ENCODE assay signal across 11 cellular contexts in the genomic region with DNA sequence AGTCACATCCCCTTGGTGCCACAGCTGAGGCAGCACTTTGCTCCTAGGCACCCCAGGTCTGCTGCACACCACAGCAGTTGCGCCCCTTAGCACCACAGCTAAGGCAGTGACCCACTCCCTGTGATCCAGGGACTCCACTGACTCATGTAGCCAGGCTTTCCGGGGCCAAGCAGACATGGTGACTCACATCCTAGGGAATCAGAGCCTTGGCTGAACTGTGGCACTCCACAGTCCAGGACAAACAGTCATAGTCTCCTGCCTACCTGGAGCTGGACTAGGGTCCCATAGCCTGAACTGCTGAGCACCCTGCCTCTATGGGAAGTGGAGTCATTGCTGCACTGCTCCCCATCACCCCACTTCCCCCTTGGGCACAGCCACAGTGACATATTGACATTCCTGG.
DNase-seq lines count a peak whose midpoint lies in the region; FAIRE-seq and TF ChIP-seq lines count a peak whose summit lies in the region.
"Had no signal": no experiment of that assay in that cellular context is flagged by ENCODE, and none has a peak within 500 bp of the region (broad histone marks: within the 10 kb centered on the region; RNA-seq: fewer than 3 reads in every experiment).

No MANE protein-coding gene starts in this region.

- H3K27me3 ChIP-seq in bronchial epithelial cell (ENCODE audit: control insufficient read depth, insufficient read depth, low read length), result no peaks in the 10 kb centered on the region
- H3K27me3 ChIP-seq: esophagus squamous epithelium had no signal

- TF ChIP-seq CTCF in bronchial epithelial cell (IDR thresholded peaks at IDR 0.05; ENCODE audit: insufficient read depth, low read length, severe bottlenecking), result no peak

- no peak overlapping the region for H3K4me3 ChIP-seq in bronchial epithelial cell (ENCODE audit: low read depth, low read length)
- H3K4me3 ChIP-seq: esophagus squamous epithelium had no signal

- peak; percentile 90 for FAIRE-seq in bronchial epithelial cell (lab: Jason Lieb, UNC)

- H3K36me3 ChIP-seq in bronchial epithelial cell (ENCODE audit: control insufficient read depth, insufficient read depth, low read length), result no peaks in the 10 kb centered on the region
- H3K36me3 ChIP-seq: esophagus squamous epithelium had no signal

- DNase-seq in AG08395 (ENCODE audit: low spot score) (peak; percentile 94), LHCN-M2 (ENCODE audit: low read depth) (peak; percentile 91), bronchial epithelial cell (ENCODE audit: low read depth) (peak; percentile 96), kidney tubule cell (ENCODE audit: low spot score) (peak; percentile 98), globus pallidus (ENCODE audit: low spot score) (no peak), NOMO-1 (lab: John Stamatoyannopoulos, UW; ENCODE audit: unreplicated experiment in 2 of 2) (no peak)
- DNase-seq in activated CD8-positive, alpha-beta memory T cell treated with anti-CD3 and anti-CD28 coated beads for 24 hours, result no peak
- no peak for DNase-seq in activated naive CD4-positive, alpha-beta T cell treated with Interleukin-2 at 50 U/mL for 16 hours
- DNase-seq: activated naive CD4-positive, alpha-beta T cell; CD8-positive, alpha-beta memory T cell; esophagus squamous epithelium had no signal

Comparison
In these comparisons a context has a peak if more than half of its experiments do, and no peak if none do; other contexts are left out.
1. DNase-seq: peak in AG08395 (single experiment), LHCN-M2 (single experiment), bronchial epithelial cell (single experiment) and kidney tubule cell (single experiment); none in globus pallidus (single experiment), NOMO-1 (0 of 2), activated CD8-positive, alpha-beta memory T cell treated with anti-CD3 and anti-CD28 coated beads for 24 hours (single experiment) and activated naive CD4-positive, alpha-beta T cell treated with Interleukin-2 at 50 U/mL for 16 hours (single experiment).